In genomic region chr17:63919311-63919723, GRCh38 we compare ENCODE assay signal across 8 cellular contexts. TPM values are rescaled to one million over a fixed set of nuclear protein-coding genes. Genes with fewer than 3 reads are reported as not detected.
DNase-seq lines count a peak whose midpoint lies in the region; ATAC-seq and TF ChIP-seq lines count a peak whose summit lies in the region.

No MANE protein-coding gene starts in this region.

- no peaks in the 10 kb centered on the region for H3K79me2 ChIP-seq in Karpas-422 (ENCODE audit: low read length)

- no peak overlapping the region for H3K27ac ChIP-seq in C4-2B
- H3K27ac ChIP-seq in Karpas-422 (ENCODE audit: low read length), result peak overlapping the region; percentile 92

- H2AFZ ChIP-seq in Karpas-422 (ENCODE audit: low read length), result no peak overlapping the region

- H3K9me3 ChIP-seq in Karpas-422 (ENCODE audit: low read length), result no peaks in the 10 kb centered on the region

- H3K4me3 ChIP-seq in Karpas-422 (ENCODE audit: low read length), result peak overlapping the region; percentile 37; the same call in 1 of the 2 replicates

- peak overlapping the region; percentile 63 for H3K4me2 ChIP-seq in Karpas-422 (ENCODE audit: low read depth, low read length, poor library complexity, severe bottlenecking)

- peaks cover 63% of the 10 kb centered on the region for H3K4me1 ChIP-seq in Karpas-422 (ENCODE audit: low read length)

- ATAC-seq in GM18519 (IDR thresholded peaks at IDR 0.05; ENCODE audit: low FRiP score, unreplicated experiment), result no peak

- peak overlapping the region; percentile 51 for H3K9ac ChIP-seq in Karpas-422 (ENCODE audit: low read length)

- H3K9me2 ChIP-seq in Karpas-422 (replicated peaks; ENCODE audit: insufficient read depth, low read length), result no peaks in the 10 kb centered on the region

- DNase-seq in GM19240 (ENCODE audit: insufficient read length, low spot score) (peak; percentile 80), Karpas-422 (peak; percentile 95), T-helper 22 cell (ENCODE audit: low read depth) (peak; percentile 35), anterior cingulate cortex (lab: John Stamatoyannopoulos, UW) (peak in 31 of 58 donors; percentile 2 to 45 (median 13)), iPS-NIHi11 (ENCODE audit: low spot score) (peak; percentile 85)
- peak; percentile 49 to 65 for DNase-seq in stimulated activated CD4-positive, alpha-beta T cell treated with anti-CD3 and anti-CD28 coated beads, Interleukin-15, amount 100 ng/mL, for 48 hours (ENCODE audit: low read depth in 2 of 2)

- H4K20me1 ChIP-seq in Karpas-422 (ENCODE audit: insufficient read depth, low read depth, low read length), result no peaks in the 10 kb centered on the region

- no peaks in the 10 kb centered on the region for H3K36me3 ChIP-seq in Karpas-422 (ENCODE audit: insufficient read depth, low read length)

- no peaks in the 10 kb centered on the region for H3K27me3 ChIP-seq in Karpas-422 (ENCODE audit: low read length)

- TF ChIP-seq CTCF in C4-2B (conservative IDR thresholded peaks at IDR 0.05), result peak; percentile 92

RNA-seq across cellular contexts. Expression of gene GH1, which starts 0.7 kb away (rescaled TPM):
- total RNA-seq in Karpas-422 (2014; rRNA removed; shearing (Covaris generic); ENCODE audit: low replicate concordance), result not detected in 2 replicates

RNA-seq across cellular contexts. Expression of gene CSHL1, which starts 8.3 kb away (rescaled TPM):
- total RNA-seq in Karpas-422 (2014; rRNA removed; shearing (Covaris generic); ENCODE audit: low replicate concordance), result not detected in 2 replicates

RNA-seq across cellular contexts. Expression of gene CD79B, which starts 12.8 kb away (rescaled TPM):
- 545 and 1,164 TPM in 2 replicates for total RNA-seq in Karpas-422 (2014; rRNA removed; shearing (Covaris generic); ENCODE audit: low replicate concordance)

RNA-seq across cellular contexts. Expression of gene CSH1, which starts 22.9 kb away (rescaled TPM):
- not detected in 2 replicates for total RNA-seq in Karpas-422 (2014; rRNA removed; shearing (Covaris generic); ENCODE audit: low replicate concordance)

RNA-seq across cellular contexts. Expression of gene GH2, which starts 37.6 kb away (rescaled TPM):
- not detected in 2 replicates for total RNA-seq in Karpas-422 (2014; rRNA removed; shearing (Covaris generic); ENCODE audit: low replicate concordance)

Comparison
In these comparisons a context has a peak if more than half of its experiments do, and no peak if none do; other contexts are left out.
1. DNase-seq: peak in every context shown above with its lines; median percentile 95 in Karpas-422; 85 in iPS-NIHi11; 80 in GM19240; 57 in stimulated activated CD4-positive, alpha-beta T cell treated with anti-CD3 and anti-CD28 coated beads, Interleukin-15, amount 100 ng/mL, for 48 hours; 35 in T-helper 22 cell; 13 in anterior cingulate cortex.